ENCODE assay signal across 1 cellular context in genomic region chr3:49173792-49174170, GRCh38.
TF ChIP-seq lines count a peak whose summit lies in the region.

No MANE protein-coding gene starts in this region.

TF ChIP-seq in H1, 55 proteins besides CTCF, POLR2A, EP300 and RAD21:
- TF ChIP-seq YY1 (IDR thresholded peaks at IDR 0.05; ENCODE audit: low read depth, low read length) = no peak
- TF ChIP-seq, protein P1, sequence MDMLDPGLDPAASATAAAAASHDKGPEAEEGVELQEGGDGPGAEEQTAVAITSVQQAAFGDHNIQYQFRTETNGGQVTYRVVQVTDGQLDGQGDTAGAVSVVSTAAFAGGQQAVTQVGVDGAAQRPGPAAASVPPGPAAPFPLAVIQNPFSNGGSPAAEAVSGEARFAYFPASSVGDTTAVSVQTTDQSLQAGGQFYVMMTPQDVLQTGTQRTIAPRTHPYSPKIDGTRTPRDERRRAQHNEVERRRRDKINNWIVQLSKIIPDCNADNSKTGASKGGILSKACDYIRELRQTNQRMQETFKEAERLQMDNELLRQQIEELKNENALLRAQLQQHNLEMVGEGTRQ (IDR thresholded peaks at IDR 0.05; ENCODE audit: low read length) = no peak
- TF ChIP-seq TAF1 (IDR thresholded peaks at IDR 0.05; ENCODE audit: low read depth, low read length) = no peak
- TF ChIP-seq TEAD4 (IDR thresholded peaks at IDR 0.05; ENCODE audit: low read depth, low read length) = no peak
- TF ChIP-seq BACH1 (IDR thresholded peaks at IDR 0.05; ENCODE audit: low read length) = no peak
- TF ChIP-seq RBBP5 (IDR thresholded peaks at IDR 0.05; ENCODE audit: borderline replicate concordance, low read depth, low read length) = no peak
- no peak for TF ChIP-seq EGR1 (IDR thresholded peaks at IDR 0.05; ENCODE audit: borderline replicate concordance, low read depth, low read length)
- no peak for TF ChIP-seq KDM4A (IDR thresholded peaks at IDR 0.05; ENCODE audit: low read depth, low read length, severe bottlenecking)
- TF ChIP-seq HDAC6 (IDR thresholded peaks at IDR 0.05; ENCODE audit: low read depth, low read length) = no peak
